24 cellular contexts compared by ENCODE assay signal in the genomic region with DNA sequence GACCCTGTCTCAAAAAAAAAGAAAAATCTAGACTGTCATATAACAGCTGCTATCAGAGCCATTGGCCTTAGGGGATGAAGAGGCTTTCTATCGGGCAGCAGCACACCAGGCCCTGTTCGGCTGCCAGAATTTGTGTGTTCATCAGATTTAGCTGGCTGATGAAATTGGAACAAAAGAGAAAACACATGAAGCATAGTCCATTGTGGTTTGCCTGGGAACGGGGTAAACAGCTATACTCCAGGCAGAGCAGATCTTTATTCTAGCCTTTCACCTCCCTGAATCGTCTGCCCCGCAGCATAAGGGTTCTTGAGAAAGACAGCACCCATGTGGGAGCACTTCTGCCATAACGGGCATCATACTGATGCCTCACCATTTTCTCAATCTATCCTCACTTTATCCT. TPM values are rescaled to one million over a fixed set of nuclear protein-coding genes. Genes with fewer than 3 reads are reported as not detected.
DNase-seq lines count a peak whose midpoint lies in the region; ATAC-seq and TF ChIP-seq lines count a peak whose summit lies in the region.
"Had no signal": no experiment of that assay in that cellular context is flagged by ENCODE, and none has a peak within 500 bp of the region (broad histone marks: within the 10 kb centered on the region; RNA-seq: fewer than 3 reads in every experiment).

No MANE protein-coding gene starts in this region.

- no peaks in the 10 kb centered on the region for H3K27me3 Mint-ChIP-seq in central memory CD8-positive, alpha-beta T cell
- H3K27me3 Mint-ChIP-seq in memory B cell, result no peaks in the 10 kb centered on the region
- H3K27me3 Mint-ChIP-seq in stimulated activated memory B cell treated with anti-CD40 and anti-IgM and Interleukin-4, amounts not matched to agents 10 μg/mL and 1 μg/mL and 100 μg/mL, for 72 hours, result no peaks in the 10 kb centered on the region
- H3K27me3 Mint-ChIP-seq: CD4-positive, alpha-beta memory T cell had no signal

- peak overlapping the region; percentile 25 for H3K27ac Mint-ChIP-seq in central memory CD8-positive, alpha-beta T cell (ENCODE audit: low read depth)
- peak overlapping the region; percentile 77 for H3K27ac Mint-ChIP-seq in memory B cell
- peak overlapping the region; percentile 63 for H3K27ac Mint-ChIP-seq in stimulated activated memory B cell treated with anti-CD40 and anti-IgM and Interleukin-4, amounts not matched to agents 10 μg/mL and 1 μg/mL and 100 μg/mL, for 72 hours
- H3K27ac Mint-ChIP-seq: H9 had no signal

- no peaks in the 10 kb centered on the region for H3K9me3 ChIP-seq in SK-N-SH

- no peak overlapping the region for H3K4me3 ChIP-seq in SK-N-SH (ENCODE audit: low read depth in 2 of 2, low read length in 1 of 2)
- H3K4me3 ChIP-seq: PC-9 had no signal

- CTCF ChIA-PET in SK-N-SH (lab: Yijun Ruan, JAX), result interaction anchor here (1.5 to 3.1 kb wide), 2 partner anchors 10 to 172 kb away, joined by 6 to 22 read pairs; no protein-coding TSS in a partner anchor
- CTCF ChIA-PET in GM10248 (lab: Yijun Ruan, JAX), result interaction anchor here (1.7 to 3.3 kb wide), 2 partner anchors 9 to 10 kb away, joined by 7 to 19 read pairs; no protein-coding TSS in a partner anchor

- peaks cover 26% of the 10 kb centered on the region for H3K4me1 Mint-ChIP-seq in central memory CD8-positive, alpha-beta T cell
- H3K4me1 Mint-ChIP-seq in memory B cell, result peaks cover 33% of the 10 kb centered on the region
- H3K4me1 Mint-ChIP-seq in stimulated activated memory B cell treated with anti-CD40 and anti-IgM and Interleukin-4, amounts not matched to agents 10 μg/mL and 1 μg/mL and 100 μg/mL, for 72 hours, result peaks cover 45% of the 10 kb centered on the region

- peaks cover 0 to 5% of the 10 kb centered on the region in 2 experiments; a peak in 1 of 4 replicates for H3K4me1 ChIP-seq in SK-N-SH (ENCODE audit: control insufficient read depth in 1 of 2, insufficient read depth in 2 of 2, low read depth in 1 of 2, low read length in 1 of 2)

- no peak overlapping the region for H2AFZ ChIP-seq in SK-N-SH (ENCODE audit: low read depth)
- H2AFZ ChIP-seq: PC-9 had no signal

- 0 out of 4 replicates have a peak, but pooled peaks of 1 of the 2 experiments have one; percentile 10 for TF ChIP-seq EP300 in SK-N-SH (IDR thresholded peaks at IDR 0.05; ENCODE audit: borderline replicate concordance in 1 of 2, low read depth in 1 of 2, low read length in 1 of 2)

- H3K36me3 ChIP-seq in SK-N-SH (replicated peaks in 1 of 2; ENCODE audit: control insufficient read depth in 1 of 2, insufficient read depth in 2 of 2, low read length in 1 of 2), result no peaks in the 10 kb centered on the region

- no peak for ATAC-seq in SK-N-SH treated with all-trans-retinoic acid at 6 μM for 48 hours
- ATAC-seq in central memory CD8-positive, alpha-beta T cell (replicated peaks; ENCODE audit: extremely low read depth, poor library complexity, severe bottlenecking), result no peak
- ATAC-seq in memory B cell (ENCODE audit: low read depth), result no peak
- ATAC-seq in stimulated activated memory B cell treated with anti-CD40 and anti-IgM and Interleukin-4, amounts not matched to agents 10 μg/mL and 1 μg/mL and 100 μg/mL, for 72 hours, result no peak

- no peak for TF ChIP-seq RAD21 in SK-N-SH (IDR thresholded peaks at IDR 0.05; ENCODE audit: low read length)

- H3K9me3 Mint-ChIP-seq in central memory CD8-positive, alpha-beta T cell, result no peaks in the 10 kb centered on the region
- H3K9me3 Mint-ChIP-seq in memory B cell, result no peaks in the 10 kb centered on the region
- H3K9me3 Mint-ChIP-seq in stimulated activated memory B cell treated with anti-CD40 and anti-IgM and Interleukin-4, amounts not matched to agents 10 μg/mL and 1 μg/mL and 100 μg/mL, for 72 hours, result no peaks in the 10 kb centered on the region
- H3K9me3 Mint-ChIP-seq: CD4-positive, alpha-beta memory T cell had no signal

- no peaks in the 10 kb centered on the region for H3K79me2 ChIP-seq in SK-N-SH (ENCODE audit: insufficient read depth)

- no peaks in the 10 kb centered on the region for H3F3A ChIP-seq in SK-N-SH (replicated peaks; ENCODE audit: insufficient read depth)

- H3K4me2 ChIP-seq in SK-N-SH, result no peak overlapping the region
- H3K4me2 ChIP-seq: KMS-11, PC-9 had no signal

- no peak overlapping the region for H3K4me3 Mint-ChIP-seq in central memory CD8-positive, alpha-beta T cell
- H3K4me3 Mint-ChIP-seq in memory B cell, result no peak overlapping the region
- no peak overlapping the region for H3K4me3 Mint-ChIP-seq in stimulated activated memory B cell treated with anti-CD40 and anti-IgM and Interleukin-4, amounts not matched to agents 10 μg/mL and 1 μg/mL and 100 μg/mL, for 72 hours
- H3K4me3 Mint-ChIP-seq: H9 had no signal

- H3K27me3 ChIP-seq in SK-N-SH (ENCODE audit: insufficient read depth), result peaks cover 43% of the 10 kb centered on the region

- DNase-seq in SK-N-SH (peak; percentile 38), memory B cell (ENCODE audit: low spot score in 2 of 2) (no peak), A172 (ENCODE audit: low spot score) (no peak), GM10248 (ENCODE audit: extremely low spot score) (no peak), DMS114 treated with DMSO at 0.1 percent for 48 hours (lab: John Stamatoyannopoulos, UW; ENCODE audit: unreplicated experiment) (no peak)
- DNase-seq in central memory CD8-positive, alpha-beta T cell (ENCODE audit: low spot score in 2 of 2), result no peak
- DNase-seq: CD4-positive, alpha-beta memory T cell; DMS79 treated with DMSO at 0.1 percent for 48 hours; H9; MV-4-11; NCI-H1694 treated with DMSO at 0.1 percent for 48 hours; NCI-H2107; NCI-H526; PC-9; SIG-M5 had no signal

- no peaks in the 10 kb centered on the region for H4K20me1 ChIP-seq in SK-N-SH (ENCODE audit: insufficient read depth)

- H3K36me3 Mint-ChIP-seq in central memory CD8-positive, alpha-beta T cell (ENCODE audit: insufficient read depth), result peaks cover 1% of the 10 kb centered on the region
- no peaks in the 10 kb centered on the region for H3K36me3 Mint-ChIP-seq in memory B cell
- H3K36me3 Mint-ChIP-seq in stimulated activated memory B cell treated with anti-CD40 and anti-IgM and Interleukin-4, amounts not matched to agents 10 μg/mL and 1 μg/mL and 100 μg/mL, for 72 hours, result no peaks in the 10 kb centered on the region
- H3K36me3 Mint-ChIP-seq: CD4-positive, alpha-beta memory T cell had no signal

- H3K9ac ChIP-seq in SK-N-SH, result no peak overlapping the region
- H3K9ac ChIP-seq: KMS-11 had no signal

- TF ChIP-seq CTCF in SK-N-SH (IDR thresholded peaks at IDR 0.05) (no peak), GM10248 (IDR thresholded peaks at IDR 0.05; ENCODE audit: control extremely low read depth, extremely low read depth, low read depth, missing control alignments) (no peak)

- 24% methylated on average over 5 of the region's 6 CpGs for WGBS in SK-N-SH (ENCODE audit: low lambda C conversion rate)

- H3K27ac ChIP-seq in SK-N-SH (ENCODE audit: low read depth in 2 of 2, low read length in 1 of 2), result peak overlapping the region in 1 of 2 experiments; percentile 43; a peak in 1 of 4 replicates
- H3K27ac ChIP-seq: 22Rv1, HL-60, KMS-11, PC-9, RWPE1 had no signal

- POLR2A ChIA-PET in SK-N-SH (lab: Yijun Ruan, JAX), result no interaction called here
- POLR2A ChIA-PET in GM10248 (lab: Yijun Ruan, JAX), result no interaction called here

- H3K9me2 ChIP-seq in SK-N-SH, result no peaks in the 10 kb centered on the region

TF ChIP-seq in SK-N-SH, 30 proteins besides CTCF, POLR2A, EP300 and RAD21 (continues in another document):
- TF ChIP-seq TCF12 (IDR thresholded peaks at IDR 0.05) (no peak), IRF3 (IDR thresholded peaks at IDR 0.05; ENCODE audit: low read depth, low read length) (no peak)

TF ChIP-seq in SK-N-SH treated with all-trans-retinoic acid at 6 μM for 48 hours, 23 proteins besides CTCF, POLR2A, EP300 and RAD21 (continues in another document):
- no peak for TF ChIP-seq ESRRG (CRISPR knock-in tag; IDR thresholded peaks at IDR 0.05)
- TF ChIP-seq ZFP30 (CRISPR knock-in tag; IDR thresholded peaks at IDR 0.05), result no peak
- no peak for TF ChIP-seq ISL1 (CRISPR knock-in tag; IDR thresholded peaks at IDR 0.05)
- no peak for TF ChIP-seq BACH2 (CRISPR knock-in tag; IDR thresholded peaks at IDR 0.05; ENCODE audit: borderline replicate concordance)
- TF ChIP-seq TOX (CRISPR knock-in tag; IDR thresholded peaks at IDR 0.05; ENCODE audit: borderline replicate concordance), result no peak
- no peak for TF ChIP-seq OSR1 (CRISPR knock-in tag; IDR thresholded peaks at IDR 0.05)
- no peak for TF ChIP-seq PATZ1 (CRISPR knock-in tag; IDR thresholded peaks at IDR 0.05; ENCODE audit: borderline replicate concordance)

RNA-seq across cellular contexts. Expression of gene TKTL1, which starts 11.6 kb away (rescaled TPM):
- polyA plus RNA-seq in SK-N-SH (2012; rRNA removed), result 0.02 TPM in 1 of 2 replicates, not detected in the other
- polyA plus RNA-seq in SK-N-SH (2012; cell fraction: cytosol; rRNA removed), result 0.01 TPM in 1 of 2 replicates, not detected in the other
- not detected in 2 replicates for polyA plus RNA-seq in SK-N-SH (2012; cell fraction: nucleus; rRNA removed)
- total RNA-seq in A172 (2014; rRNA removed; shearing (Covaris generic)), result not detected in 2 replicates
- total RNA-seq: H9, HT1080, PC-9 had no signal
- polyA plus RNA-seq: AG04450, BJ had no signal

RNA-seq across cellular contexts. Expression of gene TEX28, which starts 12.3 kb away (rescaled TPM):
- polyA plus RNA-seq in SK-N-SH (2012; rRNA removed), result not detected in 2 replicates
- polyA plus RNA-seq in SK-N-SH (2012; cell fraction: cytosol; rRNA removed), result not detected in 2 replicates
- polyA plus RNA-seq in SK-N-SH (2012; cell fraction: nucleus; rRNA removed), result not detected in 2 replicates
- total RNA-seq in A172 (2014; rRNA removed; shearing (Covaris generic)), result not detected in 2 replicates
- total RNA-seq: CD4-positive, alpha-beta memory T cell; H9; HT1080; PC-9 had no signal
- polyA plus RNA-seq: AG04450; BJ; CD4-positive, alpha-beta memory T cell had no signal

RNA-seq across cellular contexts. Expression of gene OPN1MW3, which starts 49.8 kb away (rescaled TPM):
- not detected in 2 replicates for polyA plus RNA-seq in SK-N-SH (2012; rRNA removed)
- not detected in 2 replicates for polyA plus RNA-seq in SK-N-SH (2012; cell fraction: cytosol; rRNA removed)
- polyA plus RNA-seq in SK-N-SH (2012; cell fraction: nucleus; rRNA removed), result not detected in 2 replicates
- total RNA-seq in A172 (2014; rRNA removed; shearing (Covaris generic)), result not detected in 2 replicates
- total RNA-seq: CD4-positive, alpha-beta memory T cell; H9; HT1080; PC-9 had no signal
- polyA plus RNA-seq: AG04450; BJ; CD4-positive, alpha-beta memory T cell had no signal

Comparison
In these comparisons a context has a peak if more than half of its experiments do, and no peak if none do; other contexts are left out.
1. H3K27ac Mint-ChIP-seq: peak in every context shown above with its lines; median percentile 77 in memory B cell; 63 in stimulated activated memory B cell treated with anti-CD40 and anti-IgM and Interleukin-4, amounts not matched to agents 10 μg/mL and 1 μg/mL and 100 μg/mL, for 72 hours; 25 in central memory CD8-positive, alpha-beta T cell.